ENCODE assay signal across 18 cellular contexts in genomic region chr13:50581586-50582196, GRCh38.
"Had no signal": no experiment of that assay in that cellular context is flagged by ENCODE, and none has a peak within 500 bp of the region (broad histone marks: within the 10 kb centered on the region; RNA-seq: fewer than 3 reads in every experiment).

No MANE protein-coding gene starts in this region.

- H3K9ac ChIP-seq: parathyroid adenoma had no signal

- H3K36me3 ChIP-seq: colonic mucosa, neutrophil, sigmoid colon had no signal

- H3K4me1 Mint-ChIP-seq: activated CD4-positive, alpha-beta T cell treated with anti-CD3 and anti-CD28 coated beads, Interleukin-2, amount 10 ng/mL, durations not matched to agents 24 days and 14 days; activated naive CD4-positive, alpha-beta T cell treated with anti-CD3 and anti-CD28 coated beads, Interleukin-2, amount 50 U/mL, for 24 hours had no signal

- ATAC-seq: foreskin keratinocyte; left lobe of liver; naive thymus-derived CD4-positive, alpha-beta T cell had no signal

- DNase-seq: activated CD8-positive, alpha-beta memory T cell treated with anti-CD3 and anti-CD28 coated beads, Interleukin-2, amount 50 U/mL, for 48 hours; activated effector memory CD4-positive, alpha-beta T cell treated with Interleukin-2 at 50 U/mL for 16 hours; activated T-cell treated with anti-CD3 and anti-CD28 coated beads, Interleukin-2, amount 50 U/mL, for 48 hours; caudate nucleus; colonic mucosa; hypothalamus; islet precursor cell; mammary epithelial cell; naive thymus-derived CD4-positive, alpha-beta T cell; sigmoid colon; stimulated activated naive CD4-positive, alpha-beta T cell had no signal

- H3K27ac ChIP-seq: colonic mucosa, foreskin keratinocyte, neutrophil, parathyroid adenoma, sigmoid colon had no signal

- H3K9me3 Mint-ChIP-seq: activated naive CD4-positive, alpha-beta T cell treated with anti-CD3 and anti-CD28 coated beads, Interleukin-2, amount 50 U/mL, for 24 hours; naive thymus-derived CD4-positive, alpha-beta T cell; T-helper 1 cell treated with Interleukin-12 subunit alpha and Interleukin-12 subunit beta and Interleukin-4 antibody, amounts not matched to agents 30 μg/mL and 1 μg/mL, for 36 hours had no signal

- H3K4me3 Mint-ChIP-seq: activated CD4-positive, alpha-beta T cell treated with anti-CD3 and anti-CD28 coated beads, Interleukin-2, amount 10 ng/mL, durations not matched to agents 24 days and 14 days; activated naive CD4-positive, alpha-beta T cell treated with anti-CD3 and anti-CD28 coated beads, Interleukin-2, amount 50 U/mL, for 24 hours; naive thymus-derived CD4-positive, alpha-beta T cell; T-helper 1 cell treated with Interleukin-12 subunit alpha and Interleukin-12 subunit beta and Interleukin-4 antibody, amounts not matched to agents 30 μg/mL and 1 μg/mL, for 36 hours had no signal

- H3K4me3 ChIP-seq: colonic mucosa, sigmoid colon had no signal

- H3K27ac Mint-ChIP-seq: activated CD4-positive, alpha-beta T cell treated with anti-CD3 and anti-CD28 coated beads, Interleukin-2, amount 10 ng/mL, durations not matched to agents 24 days and 14 days; activated naive CD4-positive, alpha-beta T cell treated with anti-CD3 and anti-CD28 coated beads, Interleukin-2, amount 50 U/mL, for 24 hours; T-helper 1 cell treated with Interleukin-12 subunit alpha and Interleukin-12 subunit beta and Interleukin-4 antibody, amounts not matched to agents 30 μg/mL and 1 μg/mL, for 36 hours had no signal

- H3K36me3 Mint-ChIP-seq: activated naive CD4-positive, alpha-beta T cell treated with anti-CD3 and anti-CD28 coated beads, Interleukin-2, amount 50 U/mL, for 24 hours; naive thymus-derived CD4-positive, alpha-beta T cell had no signal

- H2AFZ ChIP-seq: parathyroid adenoma had no signal

- H3K4me1 ChIP-seq: colonic mucosa, foreskin keratinocyte, parathyroid adenoma, sigmoid colon had no signal

- H3K9me3 ChIP-seq: colonic mucosa, neutrophil, sigmoid colon had no signal

- H3K79me2 ChIP-seq: parathyroid adenoma had no signal

- H3K27me3 ChIP-seq: colonic mucosa, neutrophil, sigmoid colon had no signal
